17 cellular contexts compared by ENCODE assay signal in the genomic region with DNA sequence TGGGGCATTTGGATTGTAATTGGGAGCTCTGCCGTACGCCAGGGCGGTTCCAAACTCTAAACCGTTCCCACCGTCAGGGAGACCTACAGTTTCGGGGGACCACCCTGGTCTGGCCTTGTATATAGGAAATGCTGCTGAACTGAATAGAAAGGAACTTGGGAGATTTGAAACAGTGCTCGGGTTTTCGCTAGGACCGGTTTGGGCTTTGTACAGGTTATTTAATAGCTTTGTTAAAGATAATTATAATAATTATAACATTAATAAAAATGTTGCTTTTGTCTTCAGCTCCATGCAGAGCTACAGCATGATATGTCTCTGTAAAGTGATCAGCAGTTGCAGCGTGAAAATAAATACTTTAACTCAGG. TPM values are rescaled to one million over a fixed set of nuclear protein-coding genes. Genes with fewer than 3 reads are reported as not detected.
A peak's percentile ranks its signal among the peaks of the same experiment; 100 is the strongest.
DNase-seq lines count a peak whose midpoint lies in the region; ATAC-seq, FAIRE-seq and TF ChIP-seq lines count a peak whose summit lies in the region.
"Had no signal": no experiment of that assay in that cellular context is flagged by ENCODE, and none has a peak within 500 bp of the region (broad histone marks: within the 10 kb centered on the region; RNA-seq: fewer than 3 reads in every experiment).

No MANE protein-coding gene starts in this region.

- peaks cover 11 to 15% of the 10 kb centered on the region in 2 donors for H3K4me1 Mint-ChIP-seq in effector memory CD8-positive, alpha-beta T cell (ENCODE audit: low read depth in 2 of 2)
- H3K4me1 Mint-ChIP-seq in naive thymus-derived CD8-positive, alpha-beta T cell, result peaks cover 18 to 34% (median 30%) of the 10 kb centered on the region in 4 donors

- 0% methylated on average over 10 of the region's 10 CpGs for WGBS in HepG2 (ENCODE audit: low lambda C conversion rate)
- WGBS in right lobe of liver (ENCODE audit: insufficient coverage, low coverage, low lambda C conversion rate, missing lambda C conversion rate), result 35% methylated on average over 6 of the region's 10 CpGs

- intact Hi-C loops in HepG2 (cut with micrococcal nuclease; ENCODE audit: unreplicated experiment) (no loop called here), right lobe of liver (cut with DNase I) (no loop called here), vagina (cut with DNase I) (loop anchor here (10.0 kb wide), 1 partner anchor 97 kb away; the partner anchor contains the start of gene GAD1), lower lobe of right lung (cut with DNase I) (no loop called here)

- CTCF ChIA-PET in HepG2 (lab: Yijun Ruan, JAX; ENCODE audit: low intra/inter-chr PET ratio, low total read pairs), result interaction anchor here (1.2 to 2.1 kb wide), 3 partner anchors 98 to 321 kb away, joined by 3 to 7 read pairs (median 5); no protein-coding TSS in a partner anchor

- H3K4me3 ChIP-seq in HepG2 (replicated peaks in 1 of 3; ENCODE audit: insufficient read depth in 1 of 3, low read depth in 2 of 3, low read length in 3 of 3) (peak overlapping the region; percentile 86 to 99 (median 99)), right lobe of liver (no peak overlapping the region), vagina (peak overlapping the region; percentile 45 to 62), lower lobe of right lung (no peak overlapping the region)

- no peak overlapping the region for H3K27ac Mint-ChIP-seq in effector memory CD8-positive, alpha-beta T cell
- H3K27ac Mint-ChIP-seq in naive thymus-derived CD8-positive, alpha-beta T cell, result no peak overlapping the region
- H3K27ac Mint-ChIP-seq: activated CD4-positive, alpha-beta T cell treated with anti-CD3 and anti-CD28 coated beads, Interleukin-2, amount 10 ng/mL, durations not matched to agents 7 days and 5 days had no signal

- H3K27ac ChIP-seq in HepG2 (ENCODE audit: extremely low read length, insufficient read depth, low read length), result peak overlapping the region; percentile 100
- no peak overlapping the region for H3K27ac ChIP-seq in right lobe of liver
- H3K27ac ChIP-seq in vagina, result peak overlapping the region; percentile 62
- no peak overlapping the region for H3K27ac ChIP-seq in lower lobe of right lung
- H3K27ac ChIP-seq: epithelial cell of prostate, ovary had no signal

- ATAC-seq in HepG2 (no peak), right lobe of liver (no peak), lower lobe of right lung (no peak)
- no peak for ATAC-seq in effector memory CD8-positive, alpha-beta T cell (replicated peaks)
- ATAC-seq in naive thymus-derived CD8-positive, alpha-beta T cell, result no peak

- BruUV-seq in HepG2 (replicated peaks; lab: Mats Ljungman, UMichigan), result no TSS peak

- peak overlapping the region; percentile 99 for H3K9ac ChIP-seq in HepG2 (ENCODE audit: insufficient read depth, low read depth, low read length)

- in situ Hi-C loops in HepG2 (cut with HindIII; ENCODE audit: extremely low pct_ligation_motif_present, low pct_unique_long_range_greater_than_20kb), result loop anchor here (5.0 to 10.0 kb wide), 3 partner anchors 95 to 437 kb away; no protein-coding TSS in a partner anchor

- H3K79me2 ChIP-seq in HepG2 (ENCODE audit: insufficient read depth, low read length), result peaks cover 64% of the 10 kb centered on the region

- peaks cover 49 to 67% of the 10 kb centered on the region in 2 donors for H3K27me3 Mint-ChIP-seq in effector memory CD8-positive, alpha-beta T cell
- H3K27me3 Mint-ChIP-seq in naive thymus-derived CD8-positive, alpha-beta T cell, result peaks cover 30 to 76% (median 60%) of the 10 kb centered on the region in 5 donors

- TF ChIP-seq POLR2A in HepG2 (IDR thresholded peaks at IDR 0.05; ENCODE audit: insufficient read depth in 1 of 2, low read depth in 2 of 2, low read length in 2 of 2) (no peak), right lobe of liver (IDR thresholded peaks at IDR 0.05) (no peak), vagina (IDR thresholded peaks at IDR 0.05) (no peak)

- peaks cover 7 to 9% of the 10 kb centered on the region in 2 experiments; a peak in 4 of 5 replicates for H3K36me3 ChIP-seq in HepG2 (replicated peaks in 1 of 2; ENCODE audit: control insufficient read depth in 1 of 2, insufficient read depth in 2 of 2, low read length in 2 of 2)
- H3K36me3 ChIP-seq in right lobe of liver, result no peaks in the 10 kb centered on the region
- no peaks in the 10 kb centered on the region for H3K36me3 ChIP-seq in vagina
- no peaks in the 10 kb centered on the region for H3K36me3 ChIP-seq in lower lobe of right lung
- H3K36me3 ChIP-seq: ovary, transverse colon had no signal

- H3K9me3 Mint-ChIP-seq in effector memory CD8-positive, alpha-beta T cell, result no peaks in the 10 kb centered on the region
- peaks cover 0 to 4% (median 0%) of the 10 kb centered on the region in 9 donors for H3K9me3 Mint-ChIP-seq in naive thymus-derived CD8-positive, alpha-beta T cell
- H3K9me3 Mint-ChIP-seq: activated CD4-positive, alpha-beta T cell treated with anti-CD3 and anti-CD28 coated beads, Interleukin-2, amount 10 ng/mL, durations not matched to agents 7 days and 5 days had no signal

- H3K4me3 Mint-ChIP-seq in effector memory CD8-positive, alpha-beta T cell, result peak overlapping the region; percentile 35 to 49
- peak overlapping the region; percentile 36 to 88 (median 59) for H3K4me3 Mint-ChIP-seq in naive thymus-derived CD8-positive, alpha-beta T cell
- H3K4me3 Mint-ChIP-seq: activated CD4-positive, alpha-beta T cell treated with anti-CD3 and anti-CD28 coated beads, Interleukin-2, amount 10 ng/mL, durations not matched to agents 7 days and 5 days had no signal

- DNase-seq in HepG2 (ENCODE audit: low spot score) (no peak), right lobe of liver (no peak), vagina (ENCODE audit: extremely low spot score in 2 of 2) (no peak), lower lobe of right lung (no peak), C1 segment of cervical spinal cord (lab: John Stamatoyannopoulos, UW) (no peak), NCI-H2029 (lab: John Stamatoyannopoulos, UW) (no peak)
- no peak for DNase-seq in effector memory CD8-positive, alpha-beta T cell
- DNase-seq in naive thymus-derived CD8-positive, alpha-beta T cell, result no peak
- DNase-seq: DMS53, left cardiac atrium, NCI-H2081 treated with DMSO at 0.1 percent for 48 hours had no signal

- peaks cover 32% of the 10 kb centered on the region for H3K4me1 ChIP-seq in HepG2 (ENCODE audit: insufficient read depth, low read length)
- peaks cover 0 to 9% (median 2%) of the 10 kb centered on the region in 4 donors for H3K4me1 ChIP-seq in right lobe of liver
- peaks cover 28% of the 10 kb centered on the region for H3K4me1 ChIP-seq in vagina
- H3K4me1 ChIP-seq in lower lobe of right lung, result peaks cover 39% of the 10 kb centered on the region

- peaks cover 55% of the 10 kb centered on the region for H4K20me1 ChIP-seq in HepG2 (ENCODE audit: insufficient read depth, low read length)

- POLR2A ChIA-PET in HepG2 (lab: Yijun Ruan, JAX), result interaction anchor here (7.9 kb wide), 1 partner anchor 7 kb away, joined by 78 read pairs; no protein-coding TSS in a partner anchor
- POLR2A ChIA-PET in naive thymus-derived CD8-positive, alpha-beta T cell (lab: Charles Lee), result no interaction called here

- H3K9me3 ChIP-seq in HepG2 (ENCODE audit: low read length) (no peaks in the 10 kb centered on the region), right lobe of liver (no peaks in the 10 kb centered on the region), vagina (no peaks in the 10 kb centered on the region), lower lobe of right lung (no peaks in the 10 kb centered on the region)
- H3K9me3 ChIP-seq: ovary, transverse colon had no signal

- peaks cover 5% of the 10 kb centered on the region for H3K36me3 Mint-ChIP-seq in effector memory CD8-positive, alpha-beta T cell (ENCODE audit: insufficient read depth)
- H3K36me3 Mint-ChIP-seq in naive thymus-derived CD8-positive, alpha-beta T cell, result peaks cover 4 to 8% (median 5%) of the 10 kb centered on the region in 3 donors

- no peak for FAIRE-seq in HepG2 (lab: Jason Lieb, UNC)

- TF ChIP-seq RAD21 in HepG2 (CRISPR knock-in tag; IDR thresholded peaks at IDR 0.05), result no peak

- TF ChIP-seq EP300 in HepG2 (IDR thresholded peaks at IDR 0.05; ENCODE audit: low read depth in 2 of 2, low read length in 2 of 2) (no peak), HepG2 (CRISPR knock-in tag; IDR thresholded peaks at IDR 0.05; ENCODE audit: borderline replicate concordance) (no peak)

- TF ChIP-seq CTCF in HepG2 (CRISPR knock-in tag; IDR thresholded peaks at IDR 0.05) (no peak), right lobe of liver (IDR thresholded peaks at IDR 0.05) (no peak), vagina (IDR thresholded peaks at IDR 0.05) (no peak), lower lobe of right lung (IDR thresholded peaks at IDR 0.05) (no peak)

- no peaks in the 10 kb centered on the region; a peak in 1 of 5 replicates for H3K27me3 ChIP-seq in HepG2 (ENCODE audit: control insufficient read depth in 1 of 2, insufficient read depth in 2 of 2, low read length in 2 of 2)
- H3K27me3 ChIP-seq in right lobe of liver, result peaks cover 0 to 4% of the 10 kb centered on the region in 2 donors
- H3K27me3 ChIP-seq in vagina, result peaks cover 12% of the 10 kb centered on the region
- H3K27me3 ChIP-seq in lower lobe of right lung (ENCODE audit: low read depth), result peaks cover 62% of the 10 kb centered on the region
- H3K27me3 ChIP-seq: ovary had no signal

- H2AFZ ChIP-seq in HepG2 (ENCODE audit: low read length), result no peak overlapping the region

- H3K4me2 ChIP-seq in HepG2 (ENCODE audit: low read depth, low read length), result peak overlapping the region; percentile 81

RNA-seq across cellular contexts. Expression of gene SP5, which starts 2.4 kb away (rescaled TPM):
- total RNA-seq in HepG2 (2016; rRNA removed; fragmentation: Illumina TruSeq; extraction: Trizol) (86.9 and 119 TPM in 2 replicates), right lobe of liver (10 to 100 TPM in 1 of 6 experiments, 1 to 10 TPM in 5; 1.4 to 16.0 (median 1.9) TPM), vagina (1.7 TPM), lower lobe of right lung (1.9 TPM)
- 64.4 and 65.1 TPM in 2 replicates for total RNA-seq in HepG2 (2016; cell fraction: cytosol; rRNA removed; fragmentation: Illumina TruSeq; extraction: Trizol; ENCODE audit: low read depth)
- 88.6 and 124 TPM in 2 replicates for total RNA-seq in HepG2 (2016; cell fraction: insoluble cytoplasmic fraction; rRNA removed; fragmentation: Illumina TruSeq; extraction: Trizol)
- 116 and 154 TPM in 2 replicates for total RNA-seq in HepG2 (2016; cell fraction: membrane; rRNA removed; fragmentation: Illumina TruSeq; extraction: Trizol)
- total RNA-seq in HepG2 (2016; cell fraction: nucleus; rRNA removed; fragmentation: Illumina TruSeq; extraction: Trizol), result 66.7 and 66.9 TPM in 2 replicates
- polyA plus RNA-seq in HepG2 (2011; rRNA removed), result 50.8 and 52.3 TPM in 2 replicates
- 37.8 and 80.3 TPM in 2 replicates for polyA plus RNA-seq in HepG2 (2011; cell fraction: cytosol; rRNA removed)
- polyA plus RNA-seq in HepG2 (2011; cell fraction: nucleus; rRNA removed), result 69.4 and 108 TPM in 2 replicates
- polyA plus RNA-seq in HepG2 (2012), result 78.5 and 105 TPM in 2 replicates
- polyA plus RNA-seq in HepG2 (2016; cell fraction: cytosol; fragmentation: Illumina TruSeq; extraction: Trizol; ENCODE audit: low read depth), result 52.2 and 60.9 TPM in 2 replicates
- polyA plus RNA-seq in HepG2 (2016; cell fraction: insoluble cytoplasmic fraction; fragmentation: Illumina TruSeq; extraction: Trizol; ENCODE audit: low read depth), result 151 and 153 TPM in 2 replicates
- 94.4 and 101 TPM in 2 replicates for polyA plus RNA-seq in HepG2 (2016; cell fraction: membrane; fragmentation: Illumina TruSeq; extraction: Trizol; ENCODE audit: low read depth)
- polyA plus RNA-seq in HepG2 (2016; cell fraction: nucleus; fragmentation: Illumina TruSeq; extraction: Trizol; ENCODE audit: insufficient read depth, low read depth), result 128 and 147 TPM in 2 replicates
- polyA minus RNA-seq in HepG2 (2011; rRNA and poly(A)+ RNA removed; ENCODE audit: low replicate concordance), result 0.09 and 136 TPM in 2 replicates
- 71.0 and 98.0 TPM in 2 replicates for polyA minus RNA-seq in HepG2 (2011; cell fraction: cytosol; rRNA and poly(A)+ RNA removed)
- polyA minus RNA-seq in HepG2 (2011; cell fraction: nucleus; rRNA and poly(A)+ RNA removed), result 42.4 and 69.9 TPM in 2 replicates
- not detected for total RNA-seq in naive thymus-derived CD8-positive, alpha-beta T cell
- polyA plus RNA-seq in naive thymus-derived CD8-positive, alpha-beta T cell, result not detected
- total RNA-seq: activated CD4-positive, alpha-beta T cell treated with anti-CD3 and anti-CD28 coated beads, Interleukin-2, amount 10 ng/mL, durations not matched to agents 7 days and 5 days; RPMI7951 had no signal

RNA-seq across cellular contexts. Expression of gene ERICH2, which starts 52.6 kb away (rescaled TPM):
- total RNA-seq in HepG2 (2016; rRNA removed; fragmentation: Illumina TruSeq; extraction: Trizol) (not detected in 2 replicates), right lobe of liver (1 to 10 TPM in 2 of 6 experiments, under 1 TPM in 1, not detected in 3; 0.53 to 1.2 (median 1.1) TPM), vagina (not detected), lower lobe of right lung (8.5 TPM)
- total RNA-seq in HepG2 (2016; cell fraction: cytosol; rRNA removed; fragmentation: Illumina TruSeq; extraction: Trizol; ENCODE audit: low read depth), result not detected in 2 replicates
- total RNA-seq in HepG2 (2016; cell fraction: insoluble cytoplasmic fraction; rRNA removed; fragmentation: Illumina TruSeq; extraction: Trizol), result not detected in 2 replicates
- not detected in 2 replicates for total RNA-seq in HepG2 (2016; cell fraction: membrane; rRNA removed; fragmentation: Illumina TruSeq; extraction: Trizol)
- total RNA-seq in HepG2 (2016; cell fraction: nucleus; rRNA removed; fragmentation: Illumina TruSeq; extraction: Trizol), result not detected in 2 replicates
- not detected in 2 replicates for polyA plus RNA-seq in HepG2 (2011; rRNA removed)
- not detected in 2 replicates for polyA plus RNA-seq in HepG2 (2011; cell fraction: cytosol; rRNA removed)
- polyA plus RNA-seq in HepG2 (2011; cell fraction: nucleus; rRNA removed), result not detected in 2 replicates
- not detected in 2 replicates for polyA plus RNA-seq in HepG2 (2012)
- not detected in 2 replicates for polyA plus RNA-seq in HepG2 (2016; cell fraction: cytosol; fragmentation: Illumina TruSeq; extraction: Trizol; ENCODE audit: low read depth)
- polyA plus RNA-seq in HepG2 (2016; cell fraction: insoluble cytoplasmic fraction; fragmentation: Illumina TruSeq; extraction: Trizol; ENCODE audit: low read depth), result not detected in 2 replicates
- polyA plus RNA-seq in HepG2 (2016; cell fraction: membrane; fragmentation: Illumina TruSeq; extraction: Trizol; ENCODE audit: low read depth), result not detected in 2 replicates
- polyA plus RNA-seq in HepG2 (2016; cell fraction: nucleus; fragmentation: Illumina TruSeq; extraction: Trizol; ENCODE audit: insufficient read depth, low read depth), result not detected in 2 replicates
- polyA minus RNA-seq in HepG2 (2011; rRNA and poly(A)+ RNA removed; ENCODE audit: low replicate concordance), result not detected in 2 replicates
- polyA minus RNA-seq in HepG2 (2011; cell fraction: cytosol; rRNA and poly(A)+ RNA removed), result not detected in 2 replicates
- polyA minus RNA-seq in HepG2 (2011; cell fraction: nucleus; rRNA and poly(A)+ RNA removed), result not detected in 2 replicates
- total RNA-seq in naive thymus-derived CD8-positive, alpha-beta T cell, result not detected
- polyA plus RNA-seq in naive thymus-derived CD8-positive, alpha-beta T cell, result not detected
- total RNA-seq: activated CD4-positive, alpha-beta T cell treated with anti-CD3 and anti-CD28 coated beads, Interleukin-2, amount 10 ng/mL, durations not matched to agents 7 days and 5 days; RPMI7951; T-helper 2 cell treated with Interferon-gamma antibody and Interleukin-4, amounts not matched to agents 100 ng/mL and 5 ng/mL, for 36 hours; transverse colon had no signal

Comparison
In these comparisons a context has a peak if more than half of its experiments do, and no peak if none do; other contexts are left out.
1. H3K27ac ChIP-seq: peak in HepG2 (single experiment) and vagina (single experiment); none in right lobe of liver (0 of 3) and lower lobe of right lung (single experiment).
2. H3K4me3 ChIP-seq: peak in HepG2 (3 of 3) and vagina (2 of 2); none in right lobe of liver (0 of 3) and lower lobe of right lung (single experiment).